8 cellular contexts compared by ENCODE assay signal in genomic region chr3:12470680-12471079, GRCh38.
"Had no signal": no experiment of that assay in that cellular context is flagged by ENCODE, and none has a peak within 500 bp of the region (broad histone marks: within the 10 kb centered on the region; RNA-seq: fewer than 3 reads in every experiment).

No MANE protein-coding gene starts in this region.

- H3K9me3 Mint-ChIP-seq: activated naive CD8-positive, alpha-beta T cell treated with anti-CD3 and anti-CD28 coated beads, Interleukin-2, amount 10 ng/mL, durations not matched to agents 7 days and 5 days; endodermal cell; WTC11 had no signal

- H3K27ac Mint-ChIP-seq: activated naive CD8-positive, alpha-beta T cell treated with anti-CD3 and anti-CD28 coated beads, Interleukin-2, amount 10 ng/mL, durations not matched to agents 7 days and 5 days; endodermal cell; WTC11 had no signal

- ATAC-seq: pancreas had no signal

- H3K4me3 Mint-ChIP-seq: activated naive CD8-positive, alpha-beta T cell treated with anti-CD3 and anti-CD28 coated beads, Interleukin-2, amount 10 ng/mL, durations not matched to agents 7 days and 5 days; endodermal cell; WTC11 had no signal

- H3K27me3 Mint-ChIP-seq: activated naive CD8-positive, alpha-beta T cell treated with anti-CD3 and anti-CD28 coated beads, Interleukin-2, amount 10 ng/mL, durations not matched to agents 7 days and 5 days had no signal

- H3K36me3 Mint-ChIP-seq: activated naive CD8-positive, alpha-beta T cell treated with anti-CD3 and anti-CD28 coated beads, Interleukin-2, amount 10 ng/mL, durations not matched to agents 7 days and 5 days; WTC11 had no signal

- DNase-seq: activated naive CD8-positive, alpha-beta T cell treated with anti-CD3 and anti-CD28 coated beads, Interleukin-2, amount 10 ng/mL, durations not matched to agents 7 days and 5 days; aorta; hippocampal formation; pancreas; tibial artery; uterus had no signal
